ENCODE assay signal across 1 cellular context in the genomic region with DNA sequence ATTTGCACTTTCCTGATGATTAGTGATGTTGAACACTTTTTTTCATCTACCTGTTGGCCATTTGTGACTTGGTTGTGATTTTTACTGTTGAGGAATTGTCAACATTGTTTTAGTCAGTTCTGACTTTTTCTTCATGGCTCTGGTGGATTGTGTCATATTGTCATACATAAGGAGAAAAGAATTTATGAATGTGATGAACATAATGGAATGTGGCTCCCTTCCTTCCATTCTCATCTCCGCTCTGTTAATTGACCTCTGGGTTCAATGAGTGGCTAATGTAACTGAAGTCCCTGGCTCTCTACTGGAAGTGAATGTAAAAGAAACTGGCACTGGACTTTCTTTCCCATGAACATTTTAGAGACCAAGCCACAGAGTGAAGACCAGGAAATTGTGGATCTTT.
TF ChIP-seq lines count a peak whose summit lies in the region.

No MANE protein-coding gene starts in this region.

TF ChIP-seq in GM23338, 12 proteins besides CTCF, POLR2A, EP300 and RAD21 (continued from another document):
- TF ChIP-seq, protein P1, sequence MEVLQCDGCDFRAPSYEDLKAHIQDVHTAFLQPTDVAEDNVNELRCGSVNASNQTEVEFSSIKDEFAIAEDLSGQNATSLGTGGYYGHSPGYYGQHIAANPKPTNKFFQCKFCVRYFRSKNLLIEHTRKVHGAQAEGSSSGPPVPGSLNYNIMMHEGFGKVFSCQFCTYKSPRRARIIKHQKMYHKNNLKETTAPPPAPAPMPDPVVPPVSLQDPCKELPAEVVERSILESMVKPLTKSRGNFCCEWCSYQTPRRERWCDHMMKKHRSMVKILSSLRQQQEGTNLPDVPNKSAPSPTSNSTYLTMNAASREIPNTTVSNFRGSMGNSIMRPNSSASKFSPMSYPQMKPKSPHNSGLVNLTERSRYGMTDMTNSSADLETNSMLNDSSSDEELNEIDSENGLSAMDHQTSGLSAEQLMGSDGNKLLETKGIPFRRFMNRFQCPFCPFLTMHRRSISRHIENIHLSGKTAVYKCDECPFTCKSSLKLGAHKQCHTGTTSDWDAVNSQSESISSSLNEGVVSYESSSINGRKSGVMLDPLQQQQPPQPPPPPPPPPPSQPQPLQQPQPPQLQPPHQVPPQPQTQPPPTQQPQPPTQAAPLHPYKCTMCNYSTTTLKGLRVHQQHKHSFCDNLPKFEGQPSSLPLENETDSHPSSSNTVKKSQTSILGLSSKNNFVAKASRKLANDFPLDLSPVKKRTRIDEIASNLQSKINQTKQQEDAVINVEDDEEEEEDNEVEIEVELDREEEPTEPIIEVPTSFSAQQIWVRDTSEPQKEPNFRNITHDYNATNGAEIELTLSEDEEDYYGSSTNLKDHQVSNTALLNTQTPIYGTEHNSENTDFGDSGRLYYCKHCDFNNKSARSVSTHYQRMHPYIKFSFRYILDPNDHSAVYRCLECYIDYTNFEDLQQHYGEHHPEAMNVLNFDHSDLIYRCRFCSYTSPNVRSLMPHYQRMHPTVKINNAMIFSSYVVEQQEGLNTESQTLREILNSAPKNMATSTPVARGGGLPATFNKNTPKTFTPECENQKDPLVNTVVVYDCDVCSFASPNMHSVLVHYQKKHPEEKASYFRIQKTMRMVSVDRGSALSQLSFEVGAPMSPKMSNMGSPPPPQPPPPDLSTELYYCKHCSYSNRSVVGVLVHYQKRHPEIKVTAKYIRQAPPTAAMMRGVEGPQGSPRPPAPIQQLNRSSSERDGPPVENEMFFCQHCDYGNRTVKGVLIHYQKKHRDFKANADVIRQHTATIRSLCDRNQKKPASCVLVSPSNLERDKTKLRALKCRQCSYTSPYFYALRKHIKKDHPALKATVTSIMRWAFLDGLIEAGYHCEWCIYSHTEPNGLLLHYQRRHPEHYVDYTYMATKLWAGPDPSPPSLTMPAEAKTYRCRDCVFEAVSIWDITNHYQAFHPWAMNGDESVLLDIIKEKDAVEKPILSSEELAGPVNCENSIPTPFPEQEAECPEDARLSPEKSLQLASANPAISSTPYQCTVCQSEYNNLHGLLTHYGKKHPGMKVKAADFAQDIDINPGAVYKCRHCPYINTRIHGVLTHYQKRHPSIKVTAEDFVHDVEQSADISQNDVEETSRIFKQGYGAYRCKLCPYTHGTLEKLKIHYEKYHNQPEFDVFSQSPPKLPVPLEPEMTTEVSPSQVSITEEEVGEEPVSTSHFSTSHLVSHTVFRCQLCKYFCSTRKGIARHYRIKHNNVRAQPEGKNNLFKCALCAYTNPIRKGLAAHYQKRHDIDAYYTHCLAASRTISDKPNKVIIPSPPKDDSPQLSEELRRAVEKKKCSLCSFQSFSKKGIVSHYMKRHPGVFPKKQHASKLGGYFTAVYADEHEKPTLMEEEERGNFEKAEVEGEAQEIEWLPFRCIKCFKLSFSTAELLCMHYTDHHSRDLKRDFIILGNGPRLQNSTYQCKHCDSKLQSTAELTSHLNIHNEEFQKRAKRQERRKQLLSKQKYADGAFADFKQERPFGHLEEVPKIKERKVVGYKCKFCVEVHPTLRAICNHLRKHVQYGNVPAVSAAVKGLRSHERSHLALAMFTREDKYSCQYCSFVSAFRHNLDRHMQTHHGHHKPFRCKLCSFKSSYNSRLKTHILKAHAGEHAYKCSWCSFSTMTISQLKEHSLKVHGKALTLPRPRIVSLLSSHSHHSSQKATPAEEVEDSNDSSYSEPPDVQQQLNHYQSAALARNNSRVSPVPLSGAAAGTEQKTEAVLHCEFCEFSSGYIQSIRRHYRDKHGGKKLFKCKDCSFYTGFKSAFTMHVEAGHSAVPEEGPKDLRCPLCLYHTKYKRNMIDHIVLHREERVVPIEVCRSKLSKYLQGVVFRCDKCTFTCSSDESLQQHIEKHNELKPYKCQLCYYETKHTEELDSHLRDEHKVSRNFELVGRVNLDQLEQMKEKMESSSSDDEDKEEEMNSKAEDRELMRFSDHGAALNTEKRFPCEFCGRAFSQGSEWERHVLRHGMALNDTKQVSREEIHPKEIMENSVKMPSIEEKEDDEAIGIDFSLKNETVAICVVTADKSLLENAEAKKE (CRISPR knock-in tag; IDR thresholded peaks at IDR 0.05) = no peak
- no peak for TF ChIP-seq NANOG (IDR thresholded peaks at IDR 0.05; ENCODE audit: borderline replicate concordance)
